Comparison of ENCODE assay signal across 20 cellular contexts in genomic region chr5:76528547-76529334, GRCh38.
DNase-seq lines count a peak whose midpoint lies in the region; ATAC-seq and TF ChIP-seq lines count a peak whose summit lies in the region.
"Had no signal": no experiment of that assay in that cellular context is flagged by ENCODE, and none has a peak within 500 bp of the region (broad histone marks: within the 10 kb centered on the region; RNA-seq: fewer than 3 reads in every experiment).

No MANE protein-coding gene starts in this region.

- H3K27ac Mint-ChIP-seq in CD4-positive, alpha-beta T cell, result peak overlapping the region; percentile 2
- peak overlapping the region; percentile 33 to 73 for H3K27ac Mint-ChIP-seq in effector memory CD8-positive, alpha-beta T cell
- H3K27ac Mint-ChIP-seq: activated naive CD8-positive, alpha-beta T cell treated with anti-CD3 and anti-CD28 coated beads, Interleukin-2, amount 10 ng/mL, durations not matched to agents 7 days and 5 days had no signal

- DNase-seq in activated CD4-positive, CD25-positive, alpha-beta regulatory T cell treated with anti-CD3 and anti-CD28 coated beads, Interleukin-2, amount 50 U/mL, for 72 hours, result no peak
- DNase-seq in CD4-positive, alpha-beta T cell, result no peak
- DNase-seq in OCI-M1 (lab: John Stamatoyannopoulos, UW) (peak; percentile 28), HPDE6-E6E7 (ENCODE audit: extremely low spot score) (no peak), HuH-7 (ENCODE audit: low spot score) (no peak), mesenteric fat pad (ENCODE audit: low spot score) (no peak)
- no peak for DNase-seq in effector memory CD8-positive, alpha-beta T cell
- DNase-seq: activated naive CD8-positive, alpha-beta T cell treated with anti-CD3 and anti-CD28 coated beads, Interleukin-2, amount 10 ng/mL, durations not matched to agents 7 days and 5 days; body of pancreas; effector CD4-positive, alpha-beta T cell; KG1; NCI-H1694 treated with DMSO at 0.1 percent for 48 hours; NCI-H774; nucleus accumbens; stimulated activated CD4-positive, alpha-beta T cell treated with anti-CD3 and anti-CD28 coated beads, Interleukin-4, amount 100 ng/mL, for 1 hour had no signal

- no peak overlapping the region for H3K4me3 Mint-ChIP-seq in CD4-positive, alpha-beta T cell
- H3K4me3 Mint-ChIP-seq in effector memory CD8-positive, alpha-beta T cell, result peak overlapping the region in 1 of 2 donors; percentile 4
- H3K4me3 Mint-ChIP-seq: activated naive CD8-positive, alpha-beta T cell treated with anti-CD3 and anti-CD28 coated beads, Interleukin-2, amount 10 ng/mL, durations not matched to agents 7 days and 5 days had no signal

- H3K4me1 Mint-ChIP-seq in CD4-positive, alpha-beta T cell (ENCODE audit: low read depth), result peaks cover 77% of the 10 kb centered on the region
- H3K4me1 Mint-ChIP-seq in effector memory CD8-positive, alpha-beta T cell (ENCODE audit: low read depth in 2 of 2), result peaks cover 51 to 66% of the 10 kb centered on the region in 2 donors

- CTCF ChIA-PET in CD4-positive, alpha-beta T cell (lab: Charles Lee), result interaction anchor here (1.2 to 1.7 kb wide), 2 partner anchors 19 to 58 kb away, joined by 3 read pairs; no protein-coding TSS in a partner anchor

- peak; percentile 74 to 76 for ATAC-seq in activated CD4-positive, CD25-positive, alpha-beta regulatory T cell treated with anti-CD3 and anti-CD28 coated beads, Interleukin-2, amount 50 U/mL, for 24 hours
- no peak for ATAC-seq in CD4-positive, alpha-beta T cell (ENCODE audit: poor library complexity)
- ATAC-seq in effector memory CD8-positive, alpha-beta T cell (replicated peaks), result no peak
- ATAC-seq: A549, body of pancreas, esophagus mucosa, gastroesophageal sphincter, Panc1 had no signal

- H3K9me3 ChIP-seq in CD4-positive, alpha-beta T cell (ENCODE audit: control insufficient read depth, low read length), result no peaks in the 10 kb centered on the region
- H3K9me3 ChIP-seq: A549, body of pancreas, gastroesophageal sphincter had no signal

- POLR2A ChIA-PET in CD4-positive, alpha-beta T cell (lab: Charles Lee), result interaction anchor here (1.2 to 1.3 kb wide), 2 partner anchors 14 to 55 kb away, joined by 3 to 5 read pairs; no protein-coding TSS in a partner anchor

- H3K27me3 ChIP-seq in CD4-positive, alpha-beta T cell (ENCODE audit: control insufficient read depth, insufficient read depth, low read length), result no peaks in the 10 kb centered on the region
- H3K27me3 ChIP-seq: body of pancreas, gastroesophageal sphincter had no signal

- TF ChIP-seq CTCF in CD4-positive, alpha-beta T cell (IDR thresholded peaks at IDR 0.05), result no peak

- H3K27ac ChIP-seq in CD4-positive, alpha-beta T cell (ENCODE audit: low read depth, low read length), result no peak overlapping the region
- H3K27ac ChIP-seq: A549, body of pancreas, gastroesophageal sphincter had no signal

- intact Hi-C loops in CD4-positive, alpha-beta T cell (cut with DNase I, micrococcal nuclease), result loop anchor here in 1 of 2 experiments (5.0 kb wide), 1 partner anchor 36 kb away; no protein-coding TSS in a partner anchor

- no peaks in the 10 kb centered on the region for H3K9me3 Mint-ChIP-seq in CD4-positive, alpha-beta T cell
- H3K9me3 Mint-ChIP-seq in effector memory CD8-positive, alpha-beta T cell, result no peaks in the 10 kb centered on the region
- H3K9me3 Mint-ChIP-seq: activated naive CD8-positive, alpha-beta T cell treated with anti-CD3 and anti-CD28 coated beads, Interleukin-2, amount 10 ng/mL, durations not matched to agents 7 days and 5 days had no signal

- peaks cover 4% of the 10 kb centered on the region for H3K36me3 Mint-ChIP-seq in CD4-positive, alpha-beta T cell (ENCODE audit: low read depth)
- no peaks in the 10 kb centered on the region for H3K36me3 Mint-ChIP-seq in effector memory CD8-positive, alpha-beta T cell (ENCODE audit: insufficient read depth)

- no peaks in the 10 kb centered on the region for H3K27me3 Mint-ChIP-seq in CD4-positive, alpha-beta T cell
- H3K27me3 Mint-ChIP-seq in effector memory CD8-positive, alpha-beta T cell, result no peaks in the 10 kb centered on the region
- H3K27me3 Mint-ChIP-seq: activated naive CD8-positive, alpha-beta T cell treated with anti-CD3 and anti-CD28 coated beads, Interleukin-2, amount 10 ng/mL, durations not matched to agents 7 days and 5 days had no signal

Comparison
In these comparisons a context has a peak if more than half of its experiments do, and no peak if none do; other contexts are left out.
1. ATAC-seq: peak in activated CD4-positive, CD25-positive, alpha-beta regulatory T cell treated with anti-CD3 and anti-CD28 coated beads, Interleukin-2, amount 50 U/mL, for 24 hours (2 of 2); none in CD4-positive, alpha-beta T cell (single experiment) and effector memory CD8-positive, alpha-beta T cell (single experiment).